9 cellular contexts compared by ENCODE assay signal in genomic region chr7:114082567-114082933, GRCh38.
DNase-seq lines count a peak whose midpoint lies in the region; ATAC-seq, FAIRE-seq and TF ChIP-seq lines count a peak whose summit lies in the region.
"Had no signal": no experiment of that assay in that cellular context is flagged by ENCODE, and none has a peak within 500 bp of the region (broad histone marks: within the 10 kb centered on the region; RNA-seq: fewer than 3 reads in every experiment).

No MANE protein-coding gene starts in this region.

- no peak for ATAC-seq in GM21390 (IDR thresholded peaks at IDR 0.05; ENCODE audit: unreplicated experiment)

- H3K4me3 Mint-ChIP-seq in glutamatergic neuron (ENCODE audit: unreplicated experiment): peak overlapping the region; percentile 79
- H3K4me3 Mint-ChIP-seq: activated naive CD8-positive, alpha-beta T cell had no signal

- no peak for FAIRE-seq in GM19239 (lab: Jason Lieb, UNC)

- H3K36me3 Mint-ChIP-seq in glutamatergic neuron (ENCODE audit: unreplicated experiment): no peaks in the 10 kb centered on the region
- H3K36me3 Mint-ChIP-seq: activated naive CD8-positive, alpha-beta T cell had no signal

- H3K9me3 Mint-ChIP-seq in glutamatergic neuron (ENCODE audit: unreplicated experiment): peaks cover 14% of the 10 kb centered on the region

- peak; percentile 1 for DNase-seq in EL
- DNase-seq in glutamatergic neuron: no peak
- DNase-seq in renal cortical epithelial cell (ENCODE audit: low read depth): peak; percentile 18
- DNase-seq in GM19239 (ENCODE audit: insufficient read length, low spot score): no peak
- DNase-seq in NCI-H1436 treated with DMSO at 0.1 percent for 48 hours (lab: John Stamatoyannopoulos, UW): no peak
- DNase-seq in NCI-H146 treated with DMSO at 0.1 percent for 48 hours (lab: John Stamatoyannopoulos, UW; ENCODE audit: unreplicated experiment): no peak

- no peak for TF ChIP-seq CTCF in glutamatergic neuron (IDR thresholded peaks at IDR 0.05; ENCODE audit: partially characterized antibody, unreplicated experiment)

- peaks cover 18% of the 10 kb centered on the region for H3K27me3 Mint-ChIP-seq in glutamatergic neuron (ENCODE audit: unreplicated experiment)

- H3K4me1 Mint-ChIP-seq in glutamatergic neuron (ENCODE audit: low read depth, unreplicated experiment): peaks cover 21% of the 10 kb centered on the region

- H3K27ac Mint-ChIP-seq in glutamatergic neuron (ENCODE audit: unreplicated experiment): peak overlapping the region; percentile 36
- H3K27ac Mint-ChIP-seq: activated naive CD8-positive, alpha-beta T cell had no signal

TF ChIP-seq in PFSK-1, 5 proteins besides CTCF, POLR2A, EP300 and RAD21:
- no peak for TF ChIP-seq TAF1 (IDR thresholded peaks at IDR 0.05; ENCODE audit: borderline replicate concordance, insufficient read depth, low read length)
- TF ChIP-seq POLR2AphosphoS5 (IDR thresholded peaks at IDR 0.05; ENCODE audit: low read depth, low read length): no peak
- TF ChIP-seq SIN3A (IDR thresholded peaks at IDR 0.05; ENCODE audit: borderline replicate concordance, insufficient read depth, low read length): 0 out of 2 replicates have a peak, but pooled peaks have one; percentile 13
- TF ChIP-seq, protein P1, sequence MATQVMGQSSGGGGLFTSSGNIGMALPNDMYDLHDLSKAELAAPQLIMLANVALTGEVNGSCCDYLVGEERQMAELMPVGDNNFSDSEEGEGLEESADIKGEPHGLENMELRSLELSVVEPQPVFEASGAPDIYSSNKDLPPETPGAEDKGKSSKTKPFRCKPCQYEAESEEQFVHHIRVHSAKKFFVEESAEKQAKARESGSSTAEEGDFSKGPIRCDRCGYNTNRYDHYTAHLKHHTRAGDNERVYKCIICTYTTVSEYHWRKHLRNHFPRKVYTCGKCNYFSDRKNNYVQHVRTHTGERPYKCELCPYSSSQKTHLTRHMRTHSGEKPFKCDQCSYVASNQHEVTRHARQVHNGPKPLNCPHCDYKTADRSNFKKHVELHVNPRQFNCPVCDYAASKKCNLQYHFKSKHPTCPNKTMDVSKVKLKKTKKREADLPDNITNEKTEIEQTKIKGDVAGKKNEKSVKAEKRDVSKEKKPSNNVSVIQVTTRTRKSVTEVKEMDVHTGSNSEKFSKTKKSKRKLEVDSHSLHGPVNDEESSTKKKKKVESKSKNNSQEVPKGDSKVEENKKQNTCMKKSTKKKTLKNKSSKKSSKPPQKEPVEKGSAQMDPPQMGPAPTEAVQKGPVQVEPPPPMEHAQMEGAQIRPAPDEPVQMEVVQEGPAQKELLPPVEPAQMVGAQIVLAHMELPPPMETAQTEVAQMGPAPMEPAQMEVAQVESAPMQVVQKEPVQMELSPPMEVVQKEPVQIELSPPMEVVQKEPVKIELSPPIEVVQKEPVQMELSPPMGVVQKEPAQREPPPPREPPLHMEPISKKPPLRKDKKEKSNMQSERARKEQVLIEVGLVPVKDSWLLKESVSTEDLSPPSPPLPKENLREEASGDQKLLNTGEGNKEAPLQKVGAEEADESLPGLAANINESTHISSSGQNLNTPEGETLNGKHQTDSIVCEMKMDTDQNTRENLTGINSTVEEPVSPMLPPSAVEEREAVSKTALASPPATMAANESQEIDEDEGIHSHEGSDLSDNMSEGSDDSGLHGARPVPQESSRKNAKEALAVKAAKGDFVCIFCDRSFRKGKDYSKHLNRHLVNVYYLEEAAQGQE (IDR thresholded peaks at IDR 0.05; ENCODE audit: insufficient read depth in 1 of 2, low read depth in 2 of 2, low read length in 2 of 2): no peak
- TF ChIP-seq FOXP2 (optimal IDR thresholded peaks at IDR 0.05; ENCODE audit: borderline replicate concordance, extremely low read depth, extremely low read length, insufficient read depth): no peak

Comparison
In these comparisons a context has a peak if more than half of its experiments do, and no peak if none do; other contexts are left out.
1. DNase-seq: peak in EL (single experiment) and renal cortical epithelial cell (single experiment); none in glutamatergic neuron (single experiment), GM19239 (single experiment), NCI-H1436 treated with DMSO at 0.1 percent for 48 hours (single experiment) and NCI-H146 treated with DMSO at 0.1 percent for 48 hours (single experiment).